8 cellular contexts compared by ENCODE assay signal in genomic region chr7:151057038-151057736, GRCh38. TPM values are rescaled to one million over a fixed set of nuclear protein-coding genes. Genes with fewer than 3 reads are reported as not detected.
DNase-seq lines count a peak whose midpoint lies in the region; ATAC-seq and TF ChIP-seq lines count a peak whose summit lies in the region.

No MANE protein-coding gene starts in this region.

- TF ChIP-seq CTCF in kidney epithelial cell (IDR thresholded peaks at IDR 0.05; ENCODE audit: insufficient read depth, low read length, poor library complexity, severe bottlenecking), result no peak
- TF ChIP-seq CTCF in tibial artery (IDR thresholded peaks at IDR 0.05), result no peak

- H3K27me3 Mint-ChIP-seq in activated naive CD8-positive, alpha-beta T cell treated with anti-CD3 and anti-CD28 coated beads for 36 hours, result no peaks in the 10 kb centered on the region

- ATAC-seq in GM19455 (IDR thresholded peaks at IDR 0.05; ENCODE audit: unreplicated experiment), result peak; percentile 16
- peak; percentile 7 for ATAC-seq in HG03457 (IDR thresholded peaks at IDR 0.05; ENCODE audit: unreplicated experiment)

- H3K9me3 Mint-ChIP-seq in activated naive CD8-positive, alpha-beta T cell treated with anti-CD3 and anti-CD28 coated beads for 36 hours, result no peaks in the 10 kb centered on the region

- H3K36me3 Mint-ChIP-seq in activated naive CD8-positive, alpha-beta T cell treated with anti-CD3 and anti-CD28 coated beads for 36 hours, result peaks cover 2% of the 10 kb centered on the region

- DNase-seq in CD1c-positive myeloid dendritic cell (ENCODE audit: extremely low spot score), result peak; percentile 24
- DNase-seq in activated naive CD8-positive, alpha-beta T cell treated with anti-CD3 and anti-CD28 coated beads for 36 hours, result no peak
- no peak for DNase-seq in kidney epithelial cell (ENCODE audit: low read depth)
- no peak for DNase-seq in tibial artery
- DNase-seq in DMS114 treated with DMSO at 0.1 percent for 48 hours (lab: John Stamatoyannopoulos, UW; ENCODE audit: unreplicated experiment), result no peak
- no peak for DNase-seq in NCI-H526 treated with DMSO at 0.1 percent for 48 hours (lab: John Stamatoyannopoulos, UW)

- peaks cover 30% of the 10 kb centered on the region for H3K4me1 Mint-ChIP-seq in activated naive CD8-positive, alpha-beta T cell treated with anti-CD3 and anti-CD28 coated beads for 36 hours

- H3K4me3 ChIP-seq in kidney epithelial cell (ENCODE audit: low read depth, low read length) (peak overlapping the region; percentile 71), tibial artery (peak overlapping the region; percentile 65 to 81)

- H3K4me3 Mint-ChIP-seq in activated naive CD8-positive, alpha-beta T cell treated with anti-CD3 and anti-CD28 coated beads for 36 hours, result peak overlapping the region; percentile 94

- H3K36me3 ChIP-seq in kidney epithelial cell (ENCODE audit: control insufficient read depth, insufficient read depth, low read length) (no peaks in the 10 kb centered on the region), tibial artery (peaks cover 0 to 12% (median 0%) of the 10 kb centered on the region in 3 donors)

- H3K27me3 ChIP-seq in kidney epithelial cell (ENCODE audit: control insufficient read depth, insufficient read depth, low read length), result no peaks in the 10 kb centered on the region
- H3K27me3 ChIP-seq in tibial artery, result no peaks in the 10 kb centered on the region

- H3K27ac ChIP-seq in tibial artery, result peak overlapping the region; percentile 13 to 91

- peaks cover 0 to 44% (median 39%) of the 10 kb centered on the region in 4 donors for H3K4me1 ChIP-seq in tibial artery

- intact Hi-C loops in tibial artery (cut with DNase I; ENCODE audit: low total_unique reads), result no loop called here

- peak overlapping the region; percentile 92 for H3K27ac Mint-ChIP-seq in activated naive CD8-positive, alpha-beta T cell treated with anti-CD3 and anti-CD28 coated beads for 36 hours

- no peaks in the 10 kb centered on the region for H3K9me3 ChIP-seq in tibial artery

RNA-seq across cellular contexts. Expression of gene CDK5, which starts 0.5 kb away (rescaled TPM):
- 10 to 100 TPM; 13.3 to 16.0 TPM for total RNA-seq in activated naive CD8-positive, alpha-beta T cell treated with anti-CD3 and anti-CD28 coated beads for 36 hours
- total RNA-seq in kidney epithelial cell, result 21.5 and 27.0 TPM in 2 replicates

RNA-seq across cellular contexts. Expression of gene SLC4A2, which starts 2.2 kb away (rescaled TPM):
- 10 to 100 TPM; 66.5 to 69.1 TPM for total RNA-seq in activated naive CD8-positive, alpha-beta T cell treated with anti-CD3 and anti-CD28 coated beads for 36 hours
- total RNA-seq in kidney epithelial cell, result 166 and 201 TPM in 2 replicates

RNA-seq across cellular contexts. Expression of gene ASIC3, which starts 8.9 kb away (rescaled TPM):
- 1 to 10 TPM; 2.7 to 3.2 TPM for total RNA-seq in activated naive CD8-positive, alpha-beta T cell treated with anti-CD3 and anti-CD28 coated beads for 36 hours
- total RNA-seq in kidney epithelial cell, result 0.04 and 0.41 TPM in 2 replicates

RNA-seq across cellular contexts. Expression of gene FASTK, which starts 23.4 kb away (rescaled TPM):
- total RNA-seq in activated naive CD8-positive, alpha-beta T cell treated with anti-CD3 and anti-CD28 coated beads for 36 hours, result 10 to 100 TPM; 65.9 to 68.7 TPM
- 70.9 and 71.7 TPM in 2 replicates for total RNA-seq in kidney epithelial cell

RNA-seq across cellular contexts. Expression of gene TMUB1, which starts 26.1 kb away (rescaled TPM):
- 10 to 100 TPM; 59.2 to 59.3 TPM for total RNA-seq in activated naive CD8-positive, alpha-beta T cell treated with anti-CD3 and anti-CD28 coated beads for 36 hours
- total RNA-seq in kidney epithelial cell, result 46.3 and 66.0 TPM in 2 replicates
